In the genomic region with DNA sequence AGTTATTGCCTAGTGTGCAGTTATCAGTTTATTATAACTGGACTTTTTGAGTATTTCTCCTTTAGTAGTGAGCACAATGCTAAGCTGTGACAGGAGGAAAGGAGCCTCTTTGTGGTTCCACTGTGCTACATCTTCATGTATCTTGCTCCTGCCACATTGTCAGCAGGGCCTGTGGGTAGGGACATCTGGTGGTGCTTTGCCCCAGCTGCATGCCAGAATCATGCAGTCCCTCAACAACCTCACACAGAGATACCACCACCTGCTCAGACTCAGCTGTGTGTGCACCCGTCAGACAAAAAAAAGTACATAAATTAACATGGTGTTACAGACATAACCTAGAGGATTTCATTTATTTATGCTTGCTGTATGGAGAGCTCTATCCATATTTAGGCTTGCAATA, we compare ENCODE assay signal across 9 cellular contexts. TPM values are rescaled to one million over a fixed set of nuclear protein-coding genes. Genes with fewer than 3 reads are reported as not detected.
A peak's percentile ranks its signal among the peaks of the same experiment; 100 is the strongest.
DNase-seq lines count a peak whose midpoint lies in the region; ATAC-seq, FAIRE-seq and TF ChIP-seq lines count a peak whose summit lies in the region.
"Had no signal": no experiment of that assay in that cellular context is flagged by ENCODE, and none has a peak within 500 bp of the region (broad histone marks: within the 10 kb centered on the region; RNA-seq: fewer than 3 reads in every experiment).

No MANE protein-coding gene starts in this region.

- FAIRE-seq in GM12892 (lab: Jason Lieb, UNC), result peak; percentile 51
- FAIRE-seq: colon had no signal

- POLR2A ChIA-PET in AG04449 (lab: Yijun Ruan, JAX), result no interaction called here

- no peak for DNase-seq in AG04449 (ENCODE audit: low read depth, low spot score)
- DNase-seq in GM12892 (ENCODE audit: insufficient read length), result no peak
- DNase-seq in OCI-M1 (lab: John Stamatoyannopoulos, UW), result peak; percentile 49
- DNase-seq in NK-92 (lab: John Stamatoyannopoulos, UW; ENCODE audit: unreplicated experiment), result no peak
- DNase-seq in GM19240 (ENCODE audit: insufficient read length, low spot score), result no peak
- no peak for DNase-seq in NCI-H2227 treated with DMSO at 0.1 percent for 48 hours (lab: John Stamatoyannopoulos, UW)

- peak; percentile 74 for ATAC-seq in HG02885 (IDR thresholded peaks at IDR 0.05; ENCODE audit: poor library complexity, unreplicated experiment)
- peak; percentile 50 for ATAC-seq in esophagus mucosa

- CTCF ChIA-PET in AG04449 (lab: Yijun Ruan, JAX), result interaction anchor here (1.1 to 2.4 kb wide), 3 partner anchors 9 to 289 kb away, joined by 5 to 9 read pairs (median 8); no protein-coding TSS in a partner anchor

- no peak for TF ChIP-seq POLR2A in GM12892 (IDR thresholded peaks at IDR 0.05; ENCODE audit: low read depth, low read length)

- TF ChIP-seq CTCF in AG04449 (IDR thresholded peaks at IDR 0.05; ENCODE audit: insufficient read depth, low read length, missing control alignments), result peak; percentile 36

- no peak overlapping the region for H3K4me3 ChIP-seq in AG04449 (ENCODE audit: low read depth, low read length)

RNA-seq across cellular contexts. Expression of gene MIS18BP1, which starts 51.1 kb away (rescaled TPM):
- 36.6 TPM for polyA plus RNA-seq in GM12892 (2012; ENCODE audit: missing spikeins)
- total RNA-seq in esophagus mucosa, result 18.6 TPM
